In genomic region chr2:105797298-105797819, GRCh38 we compare ENCODE assay signal across 8 cellular contexts.
DNase-seq lines count a peak whose midpoint lies in the region; ATAC-seq and TF ChIP-seq lines count a peak whose summit lies in the region.

No MANE protein-coding gene starts in this region.

- H3K9me3 ChIP-seq in RWPE2 (ENCODE audit: severe bottlenecking) = no peaks in the 10 kb centered on the region

- no peaks in the 10 kb centered on the region for H3K27me3 ChIP-seq in RWPE2 (ENCODE audit: insufficient read depth, poor library complexity, severe bottlenecking)

- H3K4me1 Mint-ChIP-seq in activated naive CD4-positive, alpha-beta T cell treated with anti-CD3 and anti-CD28 coated beads, Interleukin-2, amount 10 ng/mL, durations not matched to agents 7 days and 5 days = peaks cover 98% of the 10 kb centered on the region
- H3K4me1 Mint-ChIP-seq in stimulated activated memory B cell treated with anti-CD40 and anti-IgM and Interleukin-4, amounts not matched to agents 10 μg/mL and 1 μg/mL and 100 μg/mL, for 72 hours = peaks cover 90% of the 10 kb centered on the region

- H3K36me3 Mint-ChIP-seq in activated naive CD4-positive, alpha-beta T cell treated with anti-CD3 and anti-CD28 coated beads, Interleukin-2, amount 10 ng/mL, durations not matched to agents 7 days and 5 days = peaks cover 48% of the 10 kb centered on the region
- H3K36me3 Mint-ChIP-seq in stimulated activated memory B cell treated with anti-CD40 and anti-IgM and Interleukin-4, amounts not matched to agents 10 μg/mL and 1 μg/mL and 100 μg/mL, for 72 hours = peaks cover 40% of the 10 kb centered on the region

- no peaks in the 10 kb centered on the region; the same call in 1 of the 2 replicates for H3K36me3 ChIP-seq in RWPE2 (ENCODE audit: low read depth)

- no peak for TF ChIP-seq CTCF in RWPE2 (IDR thresholded peaks at IDR 0.05; ENCODE audit: poor library complexity, severe bottlenecking)

- no peaks in the 10 kb centered on the region for H3K27me3 Mint-ChIP-seq in activated naive CD4-positive, alpha-beta T cell treated with anti-CD3 and anti-CD28 coated beads, Interleukin-2, amount 10 ng/mL, durations not matched to agents 7 days and 5 days
- no peaks in the 10 kb centered on the region for H3K27me3 Mint-ChIP-seq in stimulated activated memory B cell treated with anti-CD40 and anti-IgM and Interleukin-4, amounts not matched to agents 10 μg/mL and 1 μg/mL and 100 μg/mL, for 72 hours

- H3K4me3 ChIP-seq in RWPE2 (ENCODE audit: severe bottlenecking) = no peak overlapping the region

- peaks cover 34% of the 10 kb centered on the region for H3K4me1 ChIP-seq in RWPE2 (ENCODE audit: insufficient read depth, poor library complexity, severe bottlenecking)

- H3K27ac ChIP-seq in RWPE2 (ENCODE audit: poor library complexity, severe bottlenecking) = peak overlapping the region; percentile 53

- DNase-seq in activated naive CD4-positive, alpha-beta T cell treated with anti-CD3 and anti-CD28 coated beads, Interleukin-2, amount 10 ng/mL, durations not matched to agents 7 days and 5 days = peak; percentile 70
- DNase-seq in activated naive CD4-positive, alpha-beta T cell (lab: John Stamatoyannopoulos, UW) = no peak
- DNase-seq in RWPE2 (ENCODE audit: low spot score) (no peak), fibroblast of peridontal ligament (ENCODE audit: extremely low read depth) (peak; percentile 40), SW480 (ENCODE audit: low spot score) (no peak), T1000 (lab: John Stamatoyannopoulos, UW) (no peak)

- ATAC-seq in HG02973 (IDR thresholded peaks at IDR 0.05; ENCODE audit: unreplicated experiment) (peak; percentile 47), RWPE2 (ENCODE audit: low read depth) (peak; percentile 56)
- ATAC-seq in stimulated activated memory B cell treated with anti-CD40 and anti-IgM and Interleukin-4, amounts not matched to agents 10 μg/mL and 1 μg/mL and 100 μg/mL, for 72 hours = peak; percentile 47

- peak overlapping the region; percentile 98 for H3K27ac Mint-ChIP-seq in activated naive CD4-positive, alpha-beta T cell treated with anti-CD3 and anti-CD28 coated beads, Interleukin-2, amount 10 ng/mL, durations not matched to agents 7 days and 5 days
- peak overlapping the region; percentile 92 for H3K27ac Mint-ChIP-seq in stimulated activated memory B cell treated with anti-CD40 and anti-IgM and Interleukin-4, amounts not matched to agents 10 μg/mL and 1 μg/mL and 100 μg/mL, for 72 hours

- H3K4me3 Mint-ChIP-seq in activated naive CD4-positive, alpha-beta T cell treated with anti-CD3 and anti-CD28 coated beads, Interleukin-2, amount 10 ng/mL, durations not matched to agents 7 days and 5 days = peak overlapping the region; percentile 63
- peak overlapping the region; percentile 74 for H3K4me3 Mint-ChIP-seq in stimulated activated memory B cell treated with anti-CD40 and anti-IgM and Interleukin-4, amounts not matched to agents 10 μg/mL and 1 μg/mL and 100 μg/mL, for 72 hours

- CTCF ChIA-PET in activated naive CD4-positive, alpha-beta T cell treated with anti-CD3 and anti-CD28 coated beads, Interleukin-2, amount 10 ng/mL, durations not matched to agents 7 days and 5 days (lab: Charles Lee) = interaction anchor here (0.9 to 2.8 kb wide), 8 partner anchors 7 to 221 kb away, joined by 3 to 12 read pairs (median 4); no protein-coding TSS in a partner anchor

- no peaks in the 10 kb centered on the region for H3K9me3 Mint-ChIP-seq in activated naive CD4-positive, alpha-beta T cell treated with anti-CD3 and anti-CD28 coated beads, Interleukin-2, amount 10 ng/mL, durations not matched to agents 7 days and 5 days
- no peaks in the 10 kb centered on the region for H3K9me3 Mint-ChIP-seq in stimulated activated memory B cell treated with anti-CD40 and anti-IgM and Interleukin-4, amounts not matched to agents 10 μg/mL and 1 μg/mL and 100 μg/mL, for 72 hours

Comparison
In these comparisons a context has a peak if more than half of its experiments do, and no peak if none do; other contexts are left out.
1. DNase-seq: peak in activated naive CD4-positive, alpha-beta T cell treated with anti-CD3 and anti-CD28 coated beads, Interleukin-2, amount 10 ng/mL, durations not matched to agents 7 days and 5 days (single experiment) and fibroblast of peridontal ligament (single experiment); none in activated naive CD4-positive, alpha-beta T cell (0 of 4), RWPE2 (single experiment), SW480 (single experiment) and T1000 (single experiment).
2. Peak in every context shown above with its lines, with median percentiles within 50 percentile points of each other: ATAC-seq.